In genomic region chr3:43061101-43061895, GRCh38 we compare ENCODE assay signal across 16 cellular contexts. TPM values are rescaled to one million over a fixed set of nuclear protein-coding genes. Genes with fewer than 3 reads are reported as not detected.
DNase-seq lines count a peak whose midpoint lies in the region; ATAC-seq and TF ChIP-seq lines count a peak whose summit lies in the region.
"Had no signal": no experiment of that assay in that cellular context is flagged by ENCODE, and none has a peak within 500 bp of the region (broad histone marks: within the 10 kb centered on the region; RNA-seq: fewer than 3 reads in every experiment).

No MANE protein-coding gene starts in this region.

- intact Hi-C loops in left ventricle myocardium superior (cut with micrococcal nuclease) (no loop called here), left ventricle myocardium inferior (cut with micrococcal nuclease) (no loop called here)

- H3K36me3 Mint-ChIP-seq in stimulated activated memory B cell treated with anti-CD40 and anti-IgM and Interleukin-4, amounts not matched to agents 10 μg/mL and 1 μg/mL and 100 μg/mL, for 72 hours = no peaks in the 10 kb centered on the region
- H3K36me3 Mint-ChIP-seq: CD4-positive, alpha-beta memory T cell had no signal

- H3K4me1 Mint-ChIP-seq in stimulated activated memory B cell treated with anti-CD40 and anti-IgM and Interleukin-4, amounts not matched to agents 10 μg/mL and 1 μg/mL and 100 μg/mL, for 72 hours = no peaks in the 10 kb centered on the region

- no peaks in the 10 kb centered on the region for H3K27me3 ChIP-seq in left ventricle myocardium inferior (ENCODE audit: low read depth)

- H3K36me3 ChIP-seq in left ventricle myocardium inferior = no peaks in the 10 kb centered on the region

- H3K9me3 ChIP-seq in left ventricle myocardium inferior (replicated peaks) = peaks cover 23% of the 10 kb centered on the region

- H3K4me3 Mint-ChIP-seq in stimulated activated memory B cell treated with anti-CD40 and anti-IgM and Interleukin-4, amounts not matched to agents 10 μg/mL and 1 μg/mL and 100 μg/mL, for 72 hours = no peak overlapping the region

- DNase-seq in NCI-H1694 treated with DMSO at 0.1 percent for 48 hours (lab: John Stamatoyannopoulos, UW) = peak; percentile 82
- DNase-seq in NCI-H1694 (lab: John Stamatoyannopoulos, UW) = no peak
- DNase-seq in left ventricle myocardium superior = no peak
- DNase-seq in left ventricle myocardium inferior = no peak
- DNase-seq in left lobe of liver (ENCODE audit: low spot score) = peak; percentile 19
- no peak for DNase-seq in NCI-H526 (lab: John Stamatoyannopoulos, UW)
- DNase-seq in H4 (ENCODE audit: low spot score) = no peak
- DNase-seq: Karpas-422, MM.1S, NCI-H2029, NCI-H2171, NCI-H774 had no signal

- peak; percentile 36 for ATAC-seq in left ventricle myocardium superior
- no peak for ATAC-seq in left lobe of liver
- peak; percentile 36 for ATAC-seq in stimulated activated memory B cell treated with anti-CD40 and anti-IgM and Interleukin-4, amounts not matched to agents 10 μg/mL and 1 μg/mL and 100 μg/mL, for 72 hours
- ATAC-seq: HCT116, Panc1 had no signal

- H3K9me3 Mint-ChIP-seq in stimulated activated memory B cell treated with anti-CD40 and anti-IgM and Interleukin-4, amounts not matched to agents 10 μg/mL and 1 μg/mL and 100 μg/mL, for 72 hours = no peaks in the 10 kb centered on the region
- H3K9me3 Mint-ChIP-seq: CD4-positive, alpha-beta memory T cell had no signal

- H3K27ac Mint-ChIP-seq in stimulated activated memory B cell treated with anti-CD40 and anti-IgM and Interleukin-4, amounts not matched to agents 10 μg/mL and 1 μg/mL and 100 μg/mL, for 72 hours = no peak overlapping the region

- H3K4me1 ChIP-seq in left ventricle myocardium inferior = no peaks in the 10 kb centered on the region

- H3K27me3 Mint-ChIP-seq in stimulated activated memory B cell treated with anti-CD40 and anti-IgM and Interleukin-4, amounts not matched to agents 10 μg/mL and 1 μg/mL and 100 μg/mL, for 72 hours = no peaks in the 10 kb centered on the region
- H3K27me3 Mint-ChIP-seq: CD4-positive, alpha-beta memory T cell had no signal

- TF ChIP-seq CTCF in left ventricle myocardium inferior (IDR thresholded peaks at IDR 0.05; ENCODE audit: borderline replicate concordance) = no peak

- H3K4me3 ChIP-seq in left ventricle myocardium inferior = no peak overlapping the region

- H3K27ac ChIP-seq in left ventricle myocardium inferior (replicated peaks) = no peak overlapping the region

RNA-seq across cellular contexts. Expression of gene POMGNT2, which starts 44.6 kb away (rescaled TPM):
- total RNA-seq in left ventricle myocardium superior (20.7 TPM), left ventricle myocardium inferior (21.7 TPM), left lobe of liver (5.2 TPM)
- 13.5 and 18.5 TPM in 2 replicates for total RNA-seq in H4 (2014; rRNA removed; shearing (Covaris generic))

Comparison
In these comparisons a context has a peak if more than half of its experiments do, and no peak if none do; other contexts are left out.
1. DNase-seq: peak in NCI-H1694 treated with DMSO at 0.1 percent for 48 hours (single experiment) and left lobe of liver (single experiment); none in NCI-H1694 (single experiment), left ventricle myocardium superior (single experiment), left ventricle myocardium inferior (single experiment), NCI-H526 (0 of 2) and H4 (single experiment).